Comparison of ENCODE assay signal across 15 cellular contexts in the genomic region with DNA sequence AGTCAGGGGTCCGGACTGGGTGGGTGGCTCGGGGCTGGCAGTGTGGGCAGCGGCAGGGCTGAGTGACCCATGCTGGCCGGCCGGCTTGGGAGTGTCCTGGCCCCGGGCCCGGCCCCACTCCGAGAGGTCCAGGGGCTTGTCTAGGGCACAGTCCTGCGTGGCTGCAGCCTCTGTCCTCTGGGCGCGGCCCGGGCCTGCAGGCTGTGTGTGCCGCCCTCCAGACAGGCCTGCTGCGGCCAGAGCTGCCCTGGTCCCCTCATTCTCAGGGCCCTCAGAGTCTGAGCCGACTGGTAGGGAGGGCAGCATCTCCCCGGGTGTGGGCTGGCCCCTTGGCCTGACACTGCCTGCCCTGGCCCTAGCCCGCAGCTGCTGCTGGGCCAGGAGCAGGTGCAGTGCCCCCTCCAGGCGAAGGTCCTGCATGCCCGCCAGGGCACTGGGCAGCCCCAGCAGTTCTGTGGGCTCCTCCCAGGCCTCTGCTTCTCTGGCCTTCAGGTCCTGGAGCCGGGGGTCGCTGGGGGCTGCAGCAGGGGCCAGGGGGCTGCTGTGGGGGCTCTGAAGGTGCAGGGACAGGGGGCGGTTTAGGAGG. TPM values are rescaled to one million over a fixed set of nuclear protein-coding genes. Genes with fewer than 3 reads are reported as not detected.
DNase-seq lines count a peak whose midpoint lies in the region; FAIRE-seq and TF ChIP-seq lines count a peak whose summit lies in the region.
"Had no signal": no experiment of that assay in that cellular context is flagged by ENCODE, and none has a peak within 500 bp of the region (broad histone marks: within the 10 kb centered on the region; RNA-seq: fewer than 3 reads in every experiment).

No MANE protein-coding gene starts in this region.

- peak; percentile 28 for TF ChIP-seq CTCF in 22Rv1 (IDR thresholded peaks at IDR 0.05)
- TF ChIP-seq CTCF in GM12872 (IDR thresholded peaks at IDR 0.05; ENCODE audit: insufficient read depth, low read depth, low read length), result peak; percentile 21; the same call in 1 of the 3 replicates
- peak; percentile 12 to 35 for TF ChIP-seq CTCF in endothelial cell of umbilical vein (IDR thresholded peaks at IDR 0.05; ENCODE audit: extremely low read depth in 1 of 2, insufficient read depth in 1 of 2, low read depth in 1 of 2, low read length in 2 of 2)
- TF ChIP-seq CTCF in A673 (conservative IDR thresholded peaks at IDR 0.05; ENCODE audit: low read depth, low read length), result no peak

- H3K9me3 ChIP-seq in endothelial cell of umbilical vein (replicated peaks; ENCODE audit: control insufficient read depth, insufficient read depth, low read length) (no peaks in the 10 kb centered on the region), A673 (ENCODE audit: low read depth, low read length, poor library complexity, severe bottlenecking) (no peaks in the 10 kb centered on the region)

- no peaks in the 10 kb centered on the region for H3K4me1 ChIP-seq in endothelial cell of umbilical vein (ENCODE audit: control insufficient read depth, extremely low read depth, insufficient read depth, low read length)
- peaks cover 4% of the 10 kb centered on the region for H3K4me1 ChIP-seq in A673 (ENCODE audit: insufficient read depth, low read length, poor library complexity, severe bottlenecking)

- dilution Hi-C loops in endothelial cell of umbilical vein (cut with MboI; ENCODE audit: extremely low pct_ligation_motif_present, low sequenced_read_pairs), result no loop called here

- POLR2A ChIA-PET in endothelial cell of umbilical vein (lab: Charles Lee) (no interaction called here), A673 (lab: Charles Lee; ENCODE audit: low non-redundant PET) (no interaction called here)

- peak; percentile 36 for DNase-seq in RPMI8226
- DNase-seq in endothelial cell of umbilical vein (ENCODE audit: low read depth, low spot score), result no peak
- DNase-seq in kidney glomerular epithelial cell (lab: John Stamatoyannopoulos, UW), result no peak
- no peak for DNase-seq in caudate nucleus (lab: John Stamatoyannopoulos, UW)
- DNase-seq in Ammon's horn (ENCODE audit: low spot score), result no peak
- DNase-seq in A673 (ENCODE audit: low spot score), result no peak
- DNase-seq: activated CD8-positive, alpha-beta memory T cell treated with anti-CD3 and anti-CD28 coated beads for 24 hours; activated naive CD4-positive, alpha-beta T cell; Kasumi-1; NCI-H2171 treated with DMSO at 0.1 percent for 48 hours; posterior cingulate gyrus had no signal

- CTCF ChIA-PET in endothelial cell of umbilical vein (lab: Charles Lee), result no interaction called here
- CTCF ChIA-PET in A673 (lab: Charles Lee), result interaction anchor here (0.6 kb wide), 1 partner anchor 74 kb away, joined by 8 read pairs; no protein-coding TSS in a partner anchor

- no peak overlapping the region for H2AFZ ChIP-seq in endothelial cell of umbilical vein (ENCODE audit: low read depth, low read length)

- no peaks in the 10 kb centered on the region for H3K36me3 ChIP-seq in endothelial cell of umbilical vein (ENCODE audit: control insufficient read depth in 2 of 2, extremely low read depth in 1 of 2, insufficient read depth in 2 of 2, low read length in 2 of 2)
- H3K36me3 ChIP-seq in A673 (ENCODE audit: insufficient read depth, low read length, poor library complexity, severe bottlenecking), result no peaks in the 10 kb centered on the region

- no TSS peak for BruUV-seq in endothelial cell of umbilical vein (replicated peaks; lab: Mats Ljungman, UMichigan)
- no TSS peak for BruUV-seq in A673 (replicated peaks; lab: Mats Ljungman, UMichigan)

- H4K20me1 ChIP-seq in endothelial cell of umbilical vein (replicated peaks; ENCODE audit: control insufficient read depth, extremely low read depth, insufficient read depth, low read length), result no peaks in the 10 kb centered on the region

- no peaks in the 10 kb centered on the region for H3K27me3 ChIP-seq in endothelial cell of umbilical vein (ENCODE audit: control insufficient read depth in 2 of 2, insufficient read depth in 2 of 2, low read length in 2 of 2)
- no peaks in the 10 kb centered on the region for H3K27me3 ChIP-seq in A673 (replicated peaks; ENCODE audit: insufficient read depth, low read depth, low read length, poor library complexity)

- no peaks in the 10 kb centered on the region for H3K79me2 ChIP-seq in endothelial cell of umbilical vein (ENCODE audit: control insufficient read depth, insufficient read depth, low read length)

- H3K9me1 ChIP-seq in endothelial cell of umbilical vein (replicated peaks; ENCODE audit: control insufficient read depth, extremely low read depth, insufficient read depth, low read length), result no peaks in the 10 kb centered on the region

- H3K4me2 ChIP-seq in endothelial cell of umbilical vein (ENCODE audit: insufficient read depth, low read length), result no peak overlapping the region

- FAIRE-seq in endothelial cell of umbilical vein (lab: Jason Lieb, UNC), result no peak

- no peak for TF ChIP-seq POLR2A in endothelial cell of umbilical vein (IDR thresholded peaks at IDR 0.05; ENCODE audit: low read depth, low read length)

- H3K27ac ChIP-seq in 22Rv1 (no peak overlapping the region), endothelial cell of umbilical vein (ENCODE audit: insufficient read depth, low read depth, low read length) (no peak overlapping the region), caudate nucleus (ENCODE audit: low read depth, low read length) (no peak overlapping the region), A673 (ENCODE audit: low read depth, low read length, poor library complexity, severe bottlenecking) (no peak overlapping the region)

- H3K9ac ChIP-seq in endothelial cell of umbilical vein (replicated peaks; ENCODE audit: extremely low read depth, insufficient read depth, low read length), result no peak overlapping the region

- intact Hi-C loops in endothelial cell of umbilical vein (cut with micrococcal nuclease) (no loop called here), A673 (cut with micrococcal nuclease; ENCODE audit: unreplicated experiment) (loop anchor here (5.0 kb wide), 1 partner anchor 378 kb away; no protein-coding TSS in a partner anchor)

- H3K4me3 ChIP-seq in endothelial cell of umbilical vein (replicated peaks in 1 of 3; ENCODE audit: insufficient read depth in 1 of 3, low read depth in 1 of 3, low read length in 3 of 3) (no peak overlapping the region), A673 (ENCODE audit: low read depth, low read length, poor library complexity, severe bottlenecking) (no peak overlapping the region)

TF ChIP-seq in endothelial cell of umbilical vein, 7 proteins besides CTCF, POLR2A, EP300 and RAD21 (continues in another document):
- TF ChIP-seq, protein P1, sequence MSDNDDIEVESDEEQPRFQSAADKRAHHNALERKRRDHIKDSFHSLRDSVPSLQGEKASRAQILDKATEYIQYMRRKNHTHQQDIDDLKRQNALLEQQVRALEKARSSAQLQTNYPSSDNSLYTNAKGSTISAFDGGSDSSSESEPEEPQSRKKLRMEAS (IDR thresholded peaks at IDR 0.05; ENCODE audit: insufficient read depth, insufficient read length), result no peak
- TF ChIP-seq JUN (IDR thresholded peaks at IDR 0.05; ENCODE audit: borderline replicate concordance, insufficient read depth, insufficient read length, low read depth) (no peak), MYC (IDR thresholded peaks at IDR 0.05; ENCODE audit: low read depth, low read length) (no peak), GATA2 (IDR thresholded peaks at IDR 0.05; ENCODE audit: insufficient read depth, insufficient read length, low read depth, low read length) (no peak), EZH2 (IDR thresholded peaks at IDR 0.05; ENCODE audit: borderline replicate concordance, low read depth, low read length, severe bottlenecking) (no peak)

RNA-seq across cellular contexts. Expression of a gene that starts 6.9 kb away (rescaled TPM):
- total RNA-seq in endothelial cell of umbilical vein, result 9.9 TPM in 2 replicates
- polyA plus RNA-seq in endothelial cell of umbilical vein, result 7.4 and 7.8 TPM in 2 replicates
- 7.5 and 7.8 TPM in 2 replicates for polyA plus RNA-seq in endothelial cell of umbilical vein (2011; cell fraction: cytosol; rRNA removed)
- polyA plus RNA-seq in endothelial cell of umbilical vein (2011; cell fraction: nucleus; rRNA removed), result 9.0 and 9.8 TPM in 2 replicates
- polyA plus RNA-seq in endothelial cell of umbilical vein (2012), result 6.9 and 7.1 TPM in 2 replicates
- polyA minus RNA-seq in endothelial cell of umbilical vein, result 6.4 and 7.2 TPM in 2 replicates
- polyA minus RNA-seq in endothelial cell of umbilical vein (2011; cell fraction: cytosol; rRNA and poly(A)+ RNA removed), result 6.6 TPM
- polyA minus RNA-seq in endothelial cell of umbilical vein (2011; cell fraction: nucleus; rRNA and poly(A)+ RNA removed), result 4.0 and 4.8 TPM in 2 replicates
- total RNA-seq in A673 (2021), result 11.8 and 14.1 TPM in 2 replicates

RNA-seq across cellular contexts. Expression of a gene that starts 13.3 kb away (rescaled TPM):
- total RNA-seq in endothelial cell of umbilical vein (not detected in 2 replicates), A673 (2021) (not detected in 2 replicates)
- not detected in 2 replicates for polyA plus RNA-seq in endothelial cell of umbilical vein
- not detected in 2 replicates for polyA plus RNA-seq in endothelial cell of umbilical vein (2011; cell fraction: cytosol; rRNA removed)
- not detected in 2 replicates for polyA plus RNA-seq in endothelial cell of umbilical vein (2011; cell fraction: nucleus; rRNA removed)
- polyA plus RNA-seq in endothelial cell of umbilical vein (2012), result not detected in 2 replicates
- not detected in 2 replicates for polyA minus RNA-seq in endothelial cell of umbilical vein
- not detected for polyA minus RNA-seq in endothelial cell of umbilical vein (2011; cell fraction: cytosol; rRNA and poly(A)+ RNA removed)
- not detected in 2 replicates for polyA minus RNA-seq in endothelial cell of umbilical vein (2011; cell fraction: nucleus; rRNA and poly(A)+ RNA removed)
- total RNA-seq: G401, OCI-LY7 had no signal

RNA-seq across cellular contexts. Expression of a gene that starts 27.1 kb away (rescaled TPM):
- total RNA-seq in endothelial cell of umbilical vein, result 1,627 and 1,644 TPM in 2 replicates
- polyA plus RNA-seq in endothelial cell of umbilical vein, result 6,186 and 7,710 TPM in 2 replicates
- polyA plus RNA-seq in endothelial cell of umbilical vein (2011; cell fraction: cytosol; rRNA removed), result 7,058 and 7,187 TPM in 2 replicates
- 1,710 and 1,727 TPM in 2 replicates for polyA plus RNA-seq in endothelial cell of umbilical vein (2011; cell fraction: nucleus; rRNA removed)
- 3,439 and 5,474 TPM in 2 replicates for polyA plus RNA-seq in endothelial cell of umbilical vein (2012)
- polyA minus RNA-seq in endothelial cell of umbilical vein, result 1,355 and 1,842 TPM in 2 replicates
- polyA minus RNA-seq in endothelial cell of umbilical vein (2011; cell fraction: cytosol; rRNA and poly(A)+ RNA removed), result 1,457 TPM
- polyA minus RNA-seq in endothelial cell of umbilical vein (2011; cell fraction: nucleus; rRNA and poly(A)+ RNA removed), result 192 and 301 TPM in 2 replicates
- total RNA-seq in A673 (2021), result 1,502 and 1,506 TPM in 2 replicates

RNA-seq across cellular contexts. Expression of a gene that starts 46.9 kb away (rescaled TPM):
- total RNA-seq in endothelial cell of umbilical vein (138 and 145 TPM in 2 replicates), A673 (2021) (4.2 and 13.2 TPM in 2 replicates)
- polyA plus RNA-seq in endothelial cell of umbilical vein, result 24.0 and 27.2 TPM in 2 replicates
- polyA plus RNA-seq in endothelial cell of umbilical vein (2011; cell fraction: cytosol; rRNA removed), result 11.0 and 16.9 TPM in 2 replicates
- polyA plus RNA-seq in endothelial cell of umbilical vein (2011; cell fraction: nucleus; rRNA removed), result 154 and 169 TPM in 2 replicates
- polyA plus RNA-seq in endothelial cell of umbilical vein (2012), result 61.7 and 63.1 TPM in 2 replicates
- 18.0 and 30.4 TPM in 2 replicates for polyA minus RNA-seq in endothelial cell of umbilical vein
- 51.0 TPM for polyA minus RNA-seq in endothelial cell of umbilical vein (2011; cell fraction: cytosol; rRNA and poly(A)+ RNA removed)
- 57.6 and 115 TPM in 2 replicates for polyA minus RNA-seq in endothelial cell of umbilical vein (2011; cell fraction: nucleus; rRNA and poly(A)+ RNA removed)
